In the genomic region with DNA sequence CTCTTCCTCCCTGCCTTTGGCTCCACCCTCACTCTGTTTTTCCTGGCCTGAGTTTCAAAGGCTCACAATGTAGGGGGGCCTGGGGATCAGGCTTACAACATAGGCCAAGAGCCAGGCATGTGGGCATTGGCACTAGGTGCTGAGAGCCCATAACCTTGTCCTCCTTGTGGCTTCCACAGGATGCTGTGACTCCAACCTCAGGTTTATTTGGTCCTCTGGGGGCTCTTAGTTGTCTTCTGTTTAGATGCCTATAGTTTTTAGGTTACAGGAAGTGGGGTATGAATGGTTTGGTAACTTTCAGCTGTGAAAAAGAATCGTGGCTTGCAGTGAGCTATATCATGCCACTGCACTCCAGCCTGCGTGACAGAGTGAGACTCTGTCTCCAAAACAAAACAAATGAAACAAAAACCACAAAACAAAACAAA, we compare ENCODE assay signal across 15 cellular contexts. TPM values are rescaled to one million over a fixed set of nuclear protein-coding genes. Genes with fewer than 3 reads are reported as not detected.
DNase-seq lines count a peak whose midpoint lies in the region; ATAC-seq, FAIRE-seq and TF ChIP-seq lines count a peak whose summit lies in the region.
"Had no signal": no experiment of that assay in that cellular context is flagged by ENCODE, and none has a peak within 500 bp of the region (broad histone marks: within the 10 kb centered on the region; RNA-seq: fewer than 3 reads in every experiment).

No MANE protein-coding gene starts in this region.

- in situ Hi-C loops in GM12878 (cut with MboI): loop anchor here (25.0 kb wide), 1 partner anchor 415 kb away; a partner anchor contains a TSS

- H3K9me3 ChIP-seq in BLaER1 treated with 17β-estradiol and CSF1 and Interleukin-3, amounts not matched to agents 10 nM and 100 nM (replicated peaks in 1 of 11): no peaks in the 10 kb centered on the region
- H3K9me3 ChIP-seq in GM12878 (replicated peaks; ENCODE audit: control insufficient read depth, insufficient read depth, low read length): no peaks in the 10 kb centered on the region
- H3K9me3 ChIP-seq in heart right ventricle: no peaks in the 10 kb centered on the region
- H3K9me3 ChIP-seq: Caco-2, thoracic aorta had no signal

- POLR2A ChIA-PET in GM12878 (lab: Charles Lee): no interaction called here

- intact Hi-C loops in GM12878 (cut with micrococcal nuclease; ENCODE audit: unreplicated experiment) (no loop called here), left ventricle myocardium superior (cut with micrococcal nuclease) (no loop called here), heart right ventricle (cut with DNase I) (no loop called here)

- peaks cover 0 to 16% (median 0%) of the 10 kb centered on the region in 11 experiments; a peak in 5 of 22 replicates for H3K36me3 ChIP-seq in BLaER1 treated with 17β-estradiol and CSF1 and Interleukin-3, amounts not matched to agents 10 nM and 100 nM
- H3K36me3 ChIP-seq in GM12878 (ENCODE audit: control insufficient read depth in 2 of 2, insufficient read depth in 2 of 2, low read length in 1 of 2): no peaks in the 10 kb centered on the region
- peaks cover 0 to 10% (median 0%) of the 10 kb centered on the region in 9 donors for H3K36me3 ChIP-seq in heart right ventricle
- H3K36me3 ChIP-seq: thoracic aorta had no signal

- peaks cover 19 to 36% (median 33%) of the 10 kb centered on the region in 10 experiments for H3K4me1 ChIP-seq in BLaER1 treated with 17β-estradiol and CSF1 and Interleukin-3, amounts not matched to agents 10 nM and 100 nM
- peaks cover 20% of the 10 kb centered on the region for H3K4me1 ChIP-seq in GM12878 (ENCODE audit: control insufficient read depth, insufficient read depth, low read length)
- H3K4me1 ChIP-seq in heart right ventricle: peaks cover 0 to 4% (median 1%) of the 10 kb centered on the region in 9 donors
- H3K4me1 ChIP-seq: foreskin keratinocyte had no signal

- CTCF ChIA-PET in GM12878 (lab: Yijun Ruan, JAX): no interaction called here

- no peaks in the 10 kb centered on the region for H3K79me2 ChIP-seq in GM12878 (ENCODE audit: control insufficient read depth, insufficient read depth, low read length)

- H2AFZ ChIP-seq in GM12878 (ENCODE audit: control insufficient read depth, low read depth, low read length): peak overlapping the region; percentile 27

- H3K27ac ChIP-seq in BLaER1 treated with 17β-estradiol and CSF1 and Interleukin-3, amounts not matched to agents 10 nM and 100 nM: peak overlapping the region in 6 of 11 experiments; percentile 10 to 53 (median 14); a peak in 6 of 22 replicates
- H3K27ac ChIP-seq in GM12878 (ENCODE audit: control insufficient read depth, insufficient read depth) (peak overlapping the region; percentile 49), heart right ventricle (peak overlapping the region in 1 of 10 donors; percentile 26)
- H3K27ac ChIP-seq: foreskin keratinocyte, thoracic aorta had no signal

- TF ChIP-seq EP300 in GM12878 (IDR thresholded peaks at IDR 0.05; ENCODE audit: borderline replicate concordance in 1 of 2, control insufficient read depth in 1 of 2, low read depth in 2 of 2, low read length in 2 of 2): peak in 1 of 2 experiments; percentile 37; a peak in 1 of 4 replicates

- peak overlapping the region in 9 of 11 experiments; percentile 29 to 78 (median 58); a peak in 17 of 22 replicates for H3K4me2 ChIP-seq in BLaER1 treated with 17β-estradiol and CSF1 and Interleukin-3, amounts not matched to agents 10 nM and 100 nM
- H3K4me2 ChIP-seq in GM12878 (ENCODE audit: control insufficient read depth, insufficient read depth): peak overlapping the region; percentile 31

- H3K4me3 ChIP-seq in BLaER1 treated with 17β-estradiol and CSF1 and Interleukin-3, amounts not matched to agents 10 nM and 100 nM: no peak overlapping the region
- no peak overlapping the region for H3K4me3 ChIP-seq in GM12878
- no peak overlapping the region for H3K4me3 ChIP-seq in heart right ventricle
- H3K4me3 ChIP-seq: thoracic aorta had no signal

- FAIRE-seq in GM12878 (lab: Jason Lieb, UNC): peak; percentile 61

- DNase-seq in GM12878 (ENCODE audit: low read depth, low spot score) (peak; percentile 39), left ventricle myocardium superior (no peak), GF-D8 (lab: John Stamatoyannopoulos, UW) (no peak), heart right ventricle (no peak)
- DNase-seq: activated CD4-positive, alpha-beta T cell treated with anti-CD3 and anti-CD28 coated beads for 1 hour; Caco-2; foreskin keratinocyte; midbrain; NCI-H1694 treated with DMSO at 0.1 percent for 48 hours had no signal

- peak; percentile 54 for ATAC-seq in GM18868 (IDR thresholded peaks at IDR 0.05; ENCODE audit: unreplicated experiment)
- ATAC-seq in HG03342 (IDR thresholded peaks at IDR 0.05; ENCODE audit: unreplicated experiment): peak; percentile 56
- ATAC-seq in GM12878: peak; percentile 83
- ATAC-seq in HG03457 (IDR thresholded peaks at IDR 0.05; ENCODE audit: unreplicated experiment): no peak
- no peak for ATAC-seq in left ventricle myocardium superior
- no peak for ATAC-seq in heart right ventricle
- ATAC-seq: foreskin keratinocyte had no signal

- SMC1A ChIA-PET in GM12878 (lab: Charles Lee; ENCODE audit: uncharacterized antibody, unreplicated experiment): interaction anchor here (1.2 kb wide), 1 partner anchor 12 kb away, joined by 3 read pairs; no protein-coding TSS in a partner anchor

- no TSS peak for BruUV-seq in GM12878 (replicated peaks; lab: Mats Ljungman, UMichigan)

- no peak for TF ChIP-seq POLR2A in GM12878 (IDR thresholded peaks at IDR 0.05; ENCODE audit: low read depth, low read length)

- RAD21 ChIA-PET in GM12878 (lab: Charles Lee; ENCODE audit: unreplicated experiment): interaction anchor here (1.4 kb wide), 1 partner anchor 107 kb away, joined by 4 read pairs; no protein-coding TSS in a partner anchor

- peaks cover 0 to 8% (median 0%) of the 10 kb centered on the region in 11 experiments; a peak in 4 of 22 replicates for H4K20me1 ChIP-seq in BLaER1 treated with 17β-estradiol and CSF1 and Interleukin-3, amounts not matched to agents 10 nM and 100 nM
- H4K20me1 ChIP-seq in GM12878 (ENCODE audit: control insufficient read depth, insufficient read depth): no peaks in the 10 kb centered on the region

- TF ChIP-seq RAD21 in GM12878 (IDR thresholded peaks at IDR 0.05; ENCODE audit: insufficient read depth, low read depth, low read length): no peak

- no peak for TF ChIP-seq CTCF in GM12878 (IDR thresholded peaks at IDR 0.05 in 2 of 3, conservative IDR thresholded peaks at IDR 0.05 in 1 of 3; ENCODE audit: control insufficient read depth in 2 of 3, extremely low read depth in 1 of 3, insufficient read depth in 1 of 3, low read depth in 3 of 3, low read length in 3 of 3)
- TF ChIP-seq CTCF in heart right ventricle (IDR thresholded peaks at IDR 0.05): no peak

- no peaks in the 10 kb centered on the region for H3K27me3 ChIP-seq in BLaER1 treated with 17β-estradiol and CSF1 and Interleukin-3, amounts not matched to agents 10 nM and 100 nM
- H3K27me3 ChIP-seq in GM12878 (replicated peaks in 1 of 2; ENCODE audit: control insufficient read depth in 2 of 2, insufficient read depth in 2 of 2, low read length in 1 of 2): no peaks in the 10 kb centered on the region
- no peaks in the 10 kb centered on the region for H3K27me3 ChIP-seq in heart right ventricle

- WGBS in GM12878 (ENCODE audit: insufficient coverage, insufficient replicate concordance, low lambda C conversion rate, missing lambda C conversion rate): 0% methylated on average over 2 of the region's 2 CpGs
- WGBS in heart right ventricle, 2 donors: 68 to 77% methylated on average over 2 of the region's 2 CpGs

- peak overlapping the region in 2 of 11 experiments; percentile 15 to 48; a peak in 3 of 22 replicates for H3K9ac ChIP-seq in BLaER1 treated with 17β-estradiol and CSF1 and Interleukin-3, amounts not matched to agents 10 nM and 100 nM
- H3K9ac ChIP-seq in GM12878 (ENCODE audit: control insufficient read depth, insufficient read depth, low read length): no peak overlapping the region

RNA-seq across cellular contexts. Expression of a gene that starts 25.6 kb away (rescaled TPM):
- not detected in 2 replicates for total RNA-seq in GM12878 (2013; cell fraction: nucleolus; rRNA removed)
- total RNA-seq in GM12878 (2014; rRNA removed) (not detected in 2 replicates), GM12878 (2014; rRNA removed; fragmentation: Illumina TruSeq; extraction: Trizol) (not detected in 2 replicates), GM12878 (2021) (not detected in 2 replicates), left ventricle myocardium superior (0.45 TPM), heart right ventricle (1 to 10 TPM in 1 of 10 donors, under 1 TPM in 8, not detected in 1; 0.09 to 1.2 (median 0.35) TPM)
- 0.12 TPM for polyA plus RNA-seq in GM12878 (2011; ENCODE audit: low read depth)
- polyA plus RNA-seq in GM12878 (2011; rRNA removed) (0.01 TPM in 1 of 2 replicates, not detected in the other), GM12878 (2014; fragmentation: Illumina TruSeq; extraction: Trizol) (0.01 TPM in 1 of 2 replicates, not detected in the other), GM12878 (2014; fragmentation: Nextera tagmentation; extraction: Ambion mirVana) (under 1 TPM; 0.02 to 0.04 TPM), GM12878 (2014; rRNA removed) (0.03 TPM in 1 of 2 replicates, not detected in the other), GM12878 (2016; fragmentation: Nextera tagmentation; extraction: Ambion mirVana) (under 1 TPM; 0.06 to 0.11 TPM), heart right ventricle (under 1 TPM; 0.09 to 0.22 TPM)
- polyA plus RNA-seq in GM12878 (2011; cell fraction: cytosol; rRNA removed): not detected in 2 replicates
- polyA plus RNA-seq in GM12878 (2011; cell fraction: nucleus; rRNA removed): not detected in 2 replicates
- polyA plus RNA-seq in GM12878 (2012): 0.21 and 0.27 TPM in 2 replicates
- not detected in 2 replicates for polyA minus RNA-seq in GM12878 (2011; rRNA and poly(A)+ RNA removed)
- not detected in 2 replicates for polyA minus RNA-seq in GM12878 (2011; cell fraction: cytosol; rRNA and poly(A)+ RNA removed)
- not detected in 2 replicates for polyA minus RNA-seq in GM12878 (2011; cell fraction: nucleus; rRNA and poly(A)+ RNA removed)

RNA-seq across cellular contexts. Expression of a gene that starts 25.9 kb away (rescaled TPM):
- 68.0 and 70.0 TPM in 2 replicates for total RNA-seq in GM12878 (2013; cell fraction: nucleolus; rRNA removed)
- total RNA-seq in GM12878 (2014; rRNA removed) (9.6 and 10.7 TPM in 2 replicates), GM12878 (2014; rRNA removed; fragmentation: Illumina TruSeq; extraction: Trizol) (6.2 and 7.1 TPM in 2 replicates), GM12878 (2021) (30.9 and 31.4 TPM in 2 replicates), left ventricle myocardium superior (48.4 TPM), heart right ventricle (10 to 100 TPM; 36.8 to 62.4 (median 46.1) TPM)
- polyA plus RNA-seq in GM12878 (2011; ENCODE audit: low read depth): 9.2 TPM
- polyA plus RNA-seq in GM12878 (2011; rRNA removed) (9.6 and 12.3 TPM in 2 replicates), GM12878 (2014; fragmentation: Illumina TruSeq; extraction: Trizol) (3.4 and 9.1 TPM in 2 replicates), GM12878 (2014; fragmentation: Nextera tagmentation; extraction: Ambion mirVana) (1 to 10 TPM; 2.0 to 3.6 TPM), GM12878 (2014; rRNA removed) (25.8 and 27.9 TPM in 2 replicates), GM12878 (2016; fragmentation: Nextera tagmentation; extraction: Ambion mirVana) (10 to 100 TPM; 18.3 to 20.0 TPM), heart right ventricle (10 to 100 TPM; 14.4 to 64.1 TPM)
- 16.2 and 16.5 TPM in 2 replicates for polyA plus RNA-seq in GM12878 (2011; cell fraction: cytosol; rRNA removed)
- polyA plus RNA-seq in GM12878 (2011; cell fraction: nucleus; rRNA removed): 31.7 and 36.4 TPM in 2 replicates
- polyA plus RNA-seq in GM12878 (2012): 31.3 and 32.3 TPM in 2 replicates
- polyA minus RNA-seq in GM12878 (2011; rRNA and poly(A)+ RNA removed): 10.9 and 26.3 TPM in 2 replicates
- 12.2 and 16.9 TPM in 2 replicates for polyA minus RNA-seq in GM12878 (2011; cell fraction: cytosol; rRNA and poly(A)+ RNA removed)
- polyA minus RNA-seq in GM12878 (2011; cell fraction: nucleus; rRNA and poly(A)+ RNA removed): 35.1 and 46.4 TPM in 2 replicates

RNA-seq across cellular contexts. Expression of a gene that starts 32.5 kb away (rescaled TPM):
- 28.7 and 28.9 TPM in 2 replicates for total RNA-seq in GM12878 (2013; cell fraction: nucleolus; rRNA removed)
- 189 and 194 TPM in 2 replicates for total RNA-seq in GM12878 (2014; rRNA removed)
- 120 and 127 TPM in 2 replicates for total RNA-seq in GM12878 (2014; rRNA removed; fragmentation: Illumina TruSeq; extraction: Trizol)
- total RNA-seq in GM12878 (2021): 163 and 168 TPM in 2 replicates
- polyA plus RNA-seq in GM12878 (2011; ENCODE audit: low read depth): 83.6 TPM
- 91.4 and 179 TPM in 2 replicates for polyA plus RNA-seq in GM12878 (2011; rRNA removed)
- 259 and 394 TPM in 2 replicates for polyA plus RNA-seq in GM12878 (2011; cell fraction: cytosol; rRNA removed)
- polyA plus RNA-seq in GM12878 (2011; cell fraction: nucleus; rRNA removed): 240 and 253 TPM in 2 replicates
- polyA plus RNA-seq in GM12878 (2012): 92.0 and 97.7 TPM in 2 replicates
- 88.4 and 164 TPM in 2 replicates for polyA plus RNA-seq in GM12878 (2014; fragmentation: Illumina TruSeq; extraction: Trizol)
- polyA plus RNA-seq in GM12878 (2014; fragmentation: Nextera tagmentation; extraction: Ambion mirVana): 100 to 1,000 TPM; 405 to 607 TPM
- polyA plus RNA-seq in GM12878 (2014; rRNA removed): 204 and 214 TPM in 2 replicates
- polyA plus RNA-seq in GM12878 (2016; fragmentation: Nextera tagmentation; extraction: Ambion mirVana): 100 to 1,000 TPM; 256 to 277 TPM
- 121 and 171 TPM in 2 replicates for polyA minus RNA-seq in GM12878 (2011; rRNA and poly(A)+ RNA removed)
- polyA minus RNA-seq in GM12878 (2011; cell fraction: cytosol; rRNA and poly(A)+ RNA removed): 35.1 and 47.9 TPM in 2 replicates
- polyA minus RNA-seq in GM12878 (2011; cell fraction: nucleus; rRNA and poly(A)+ RNA removed): 25.6 and 46.9 TPM in 2 replicates
- 34.6 TPM for total RNA-seq in left ventricle myocardium superior
- total RNA-seq in heart right ventricle: 10 to 100 TPM; 28.2 to 57.5 (median 39.0) TPM
- polyA plus RNA-seq in heart right ventricle: 100 to 1,000 TPM in 1 of 2 donors, 10 to 100 TPM in 1; 33.4 to 155 TPM

RNA-seq across cellular contexts. Expression of a gene that starts 40.2 kb away (rescaled TPM):
- not detected in 2 replicates for total RNA-seq in GM12878 (2013; cell fraction: nucleolus; rRNA removed)
- total RNA-seq in GM12878 (2014; rRNA removed): not detected in 2 replicates
- not detected in 2 replicates for total RNA-seq in GM12878 (2014; rRNA removed; fragmentation: Illumina TruSeq; extraction: Trizol)
- total RNA-seq in GM12878 (2021): not detected in 2 replicates
- polyA plus RNA-seq in GM12878 (2011; ENCODE audit: low read depth): not detected
- polyA plus RNA-seq in GM12878 (2011; rRNA removed): not detected in 2 replicates
- polyA plus RNA-seq in GM12878 (2011; cell fraction: cytosol; rRNA removed): not detected in 2 replicates
- not detected in 2 replicates for polyA plus RNA-seq in GM12878 (2011; cell fraction: nucleus; rRNA removed)
- polyA plus RNA-seq in GM12878 (2012): 0.05 TPM in 1 of 2 replicates, not detected in the other
- not detected in 2 replicates for polyA plus RNA-seq in GM12878 (2014; fragmentation: Illumina TruSeq; extraction: Trizol)
- not detected for polyA plus RNA-seq in GM12878 (2014; fragmentation: Nextera tagmentation; extraction: Ambion mirVana)
- not detected in 2 replicates for polyA plus RNA-seq in GM12878 (2014; rRNA removed)
- not detected for polyA plus RNA-seq in GM12878 (2016; fragmentation: Nextera tagmentation; extraction: Ambion mirVana)
- polyA minus RNA-seq in GM12878 (2011; rRNA and poly(A)+ RNA removed): not detected in 2 replicates
- not detected in 2 replicates for polyA minus RNA-seq in GM12878 (2011; cell fraction: cytosol; rRNA and poly(A)+ RNA removed)
- polyA minus RNA-seq in GM12878 (2011; cell fraction: nucleus; rRNA and poly(A)+ RNA removed): not detected in 2 replicates
- total RNA-seq in left ventricle myocardium superior: not detected
- total RNA-seq in heart right ventricle: not detected
- polyA plus RNA-seq in heart right ventricle: under 1 TPM in 1 of 2 donors, not detected in 1; 0.03 TPM
- total RNA-seq: Caco-2, cardiac septum, thoracic aorta had no signal

Comparison
In these comparisons a context has a peak if more than half of its experiments do, and no peak if none do; other contexts are left out.
1. ATAC-seq: peak in GM18868 (single experiment), HG03342 (single experiment) and GM12878 (single experiment); none in HG03457 (single experiment), left ventricle myocardium superior (single experiment) and heart right ventricle (0 of 8).